Comparison of ENCODE assay signal across 28 cellular contexts in genomic region chr2:128389521-128389920, GRCh38.
DNase-seq lines count a peak whose midpoint lies in the region; ATAC-seq, FAIRE-seq and TF ChIP-seq lines count a peak whose summit lies in the region.
"Had no signal": no experiment of that assay in that cellular context is flagged by ENCODE, and none has a peak within 500 bp of the region (broad histone marks: within the 10 kb centered on the region; RNA-seq: fewer than 3 reads in every experiment).

No MANE protein-coding gene starts in this region.

- no peaks in the 10 kb centered on the region for H3K9me2 ChIP-seq in GM23338 (ENCODE audit: insufficient read depth)

- no peaks in the 10 kb centered on the region for H3K79me1 ChIP-seq in mesenchymal stem cell (replicated peaks; ENCODE audit: low read length, poor library complexity, severe bottlenecking)

- peak overlapping the region; percentile 88 for H4K91ac ChIP-seq in mesenchymal stem cell (ENCODE audit: low read length)

- peak overlapping the region in 1 of 2 experiments; percentile 48 for H2BK12ac ChIP-seq in mesenchymal stem cell (ENCODE audit: low read length in 2 of 2)

- no peak overlapping the region for H3K4me3 ChIP-seq in GM23338
- no peak overlapping the region for H3K4me3 ChIP-seq in astrocyte (ENCODE audit: insufficient read depth, low read depth, low read length)
- no peak overlapping the region for H3K4me3 ChIP-seq in mesenchymal stem cell (ENCODE audit: insufficient read depth in 1 of 2, low read depth in 1 of 2, low read length in 2 of 2)
- H3K4me3 ChIP-seq in sigmoid colon, result no peak overlapping the region
- H3K4me3 ChIP-seq: colonic mucosa, esophagus muscularis mucosa, K562, MG63 had no signal

- H3F3A ChIP-seq in GM23338 (replicated peaks; ENCODE audit: low read depth), result no peaks in the 10 kb centered on the region

- H3K4ac ChIP-seq in mesenchymal stem cell (ENCODE audit: low read depth in 1 of 2, low read length in 2 of 2), result no peak overlapping the region

- no peak overlapping the region for H3K9ac ChIP-seq in astrocyte (ENCODE audit: low read length)
- H3K9ac ChIP-seq in mesenchymal stem cell (ENCODE audit: low read length), result no peak overlapping the region

- no peak overlapping the region for H3K4me2 ChIP-seq in GM23338
- H3K4me2 ChIP-seq in astrocyte (ENCODE audit: low read length), result no peak overlapping the region
- H3K4me2 ChIP-seq in mesenchymal stem cell (ENCODE audit: low read length, poor library complexity, severe bottlenecking), result peak overlapping the region; percentile 10

- DNase-seq in GM23338 (ENCODE audit: low spot score) (no peak), astrocyte (ENCODE audit: low read depth) (no peak), mesenchymal stem cell (no peak), sigmoid colon (peak; percentile 46), SW480 (ENCODE audit: low spot score) (no peak), occipital lobe (lab: John Stamatoyannopoulos, UW) (no peak)
- DNase-seq: activated CD8-positive, alpha-beta memory T cell treated with anti-CD3 and anti-CD28 coated beads, Interleukin-2, amount 50 U/mL, for 48 hours; activated naive CD8-positive, alpha-beta T cell treated with anti-CD3 and anti-CD28 coated beads for 36 hours; brain microvascular endothelial cell; CD4-positive, alpha-beta memory T cell; colonic mucosa; DMS 273 treated with DMSO at 0.1 percent for 48 hours; effector memory CD8-positive, alpha-beta T cell; MG63; NCI-H1417; NCI-H2081; NCI-H446; NCI-H82; stimulated activated CD4-positive, alpha-beta T cell treated with anti-CD3 and anti-CD28 coated beads, Interleukin-2, amount 100 ng/mL, for 48 hours; substantia nigra; WERI-Rb-1 had no signal

- H3K27ac ChIP-seq in GM23338 (ENCODE audit: low read depth), result no peak overlapping the region
- no peak overlapping the region for H3K27ac ChIP-seq in astrocyte (ENCODE audit: low read depth, low read length)
- peak overlapping the region; percentile 68 for H3K27ac ChIP-seq in mesenchymal stem cell (ENCODE audit: low read length, poor library complexity, severe bottlenecking)
- no peak overlapping the region for H3K27ac ChIP-seq in sigmoid colon
- H3K27ac ChIP-seq: brain microvascular endothelial cell, colonic mucosa, esophagus muscularis mucosa, WERI-Rb-1 had no signal

- no peaks in the 10 kb centered on the region for H4K20me1 ChIP-seq in GM23338 (replicated peaks; ENCODE audit: insufficient read depth)
- no peaks in the 10 kb centered on the region for H4K20me1 ChIP-seq in astrocyte (ENCODE audit: insufficient read depth, low read length)

- H3K27me3 ChIP-seq in GM23338 (ENCODE audit: insufficient read depth) (no peaks in the 10 kb centered on the region), astrocyte (ENCODE audit: insufficient read depth, low read length) (no peaks in the 10 kb centered on the region), mesenchymal stem cell (ENCODE audit: control insufficient read depth in 1 of 2, insufficient read depth in 1 of 2, low read length in 2 of 2) (no peaks in the 10 kb centered on the region), sigmoid colon (no peaks in the 10 kb centered on the region)
- H3K27me3 ChIP-seq: brain microvascular endothelial cell, colonic mucosa, MG63 had no signal

- intact Hi-C loops in sigmoid colon (cut with DNase I), result no loop called here

- H3K4me1 ChIP-seq in GM23338 (ENCODE audit: insufficient read depth) (0 out of 2 replicates have a peak, but pooled peaks cover 5% of the 10 kb centered on the region), astrocyte (ENCODE audit: insufficient read depth, low read length) (no peaks in the 10 kb centered on the region), mesenchymal stem cell (ENCODE audit: control insufficient read depth, insufficient read depth, low read depth, low read length) (peaks cover 23% of the 10 kb centered on the region), sigmoid colon (no peaks in the 10 kb centered on the region)
- H3K4me1 ChIP-seq: colonic mucosa, esophagus muscularis mucosa had no signal

- H3K79me2 ChIP-seq in GM23338 (replicated peaks; ENCODE audit: insufficient read depth) (no peaks in the 10 kb centered on the region), astrocyte (ENCODE audit: insufficient read depth, low read length) (no peaks in the 10 kb centered on the region)

- H3K36me3 Mint-ChIP-seq in GM23338 (ENCODE audit: low read depth) (no peaks in the 10 kb centered on the region; the same call in 2 of the 3 replicates), astrocyte (ENCODE audit: low read depth, unreplicated experiment) (no peaks in the 10 kb centered on the region)
- H3K36me3 Mint-ChIP-seq: activated naive CD8-positive, alpha-beta T cell treated with anti-CD3 and anti-CD28 coated beads for 36 hours; CD4-positive, alpha-beta memory T cell; stimulated activated effector memory CD8-positive, alpha-beta T cell treated with anti-CD3 and anti-CD28 coated beads, Interleukin-12 subunit alpha, Interleukin-12 subunit beta, amount 100 ng/mL, for 72 hours had no signal

- H3K23ac ChIP-seq in mesenchymal stem cell (ENCODE audit: low read length in 2 of 2), result peak overlapping the region in 1 of 2 experiments; percentile 68

- 0 out of 2 replicates have a peak overlapping the region, but pooled peaks have one; percentile 15 for H3K27ac Mint-ChIP-seq in GM23338
- peak overlapping the region; percentile 70 for H3K27ac Mint-ChIP-seq in astrocyte (ENCODE audit: unreplicated experiment)
- H3K27ac Mint-ChIP-seq: activated naive CD8-positive, alpha-beta T cell treated with anti-CD3 and anti-CD28 coated beads for 36 hours; activated T-helper 17 cell treated with anti-CD3 and anti-CD28 coated beads, Interleukin-2, amount 50 U/mL, for 72 hours; CD4-positive, alpha-beta memory T cell; effector memory CD8-positive, alpha-beta T cell; stimulated activated effector memory CD8-positive, alpha-beta T cell treated with anti-CD3 and anti-CD28 coated beads, Interleukin-12 subunit alpha, Interleukin-12 subunit beta, amount 100 ng/mL, for 72 hours had no signal

- TF ChIP-seq EP300 in sigmoid colon (IDR thresholded peaks at IDR 0.05), result no peak

- 89% methylated on average over 11 of the region's 11 CpGs for WGBS in mesenchymal stem cell
- WGBS in sigmoid colon, 2 donors, result 92 to 97% methylated on average over 11 of the region's 11 CpGs

- no peaks in the 10 kb centered on the region for H3K36me3 ChIP-seq in GM23338 (ENCODE audit: insufficient read depth)
- H3K36me3 ChIP-seq in astrocyte (ENCODE audit: insufficient read depth, low read length), result no peaks in the 10 kb centered on the region
- no peaks in the 10 kb centered on the region for H3K36me3 ChIP-seq in mesenchymal stem cell (ENCODE audit: control insufficient read depth in 1 of 2, insufficient read depth in 2 of 2, low read depth in 1 of 2, low read length in 2 of 2)
- no peaks in the 10 kb centered on the region for H3K36me3 ChIP-seq in sigmoid colon
- H3K36me3 ChIP-seq: brain microvascular endothelial cell, colonic mucosa, esophagus muscularis mucosa, MG63, WERI-Rb-1 had no signal

- H2BK5ac ChIP-seq in mesenchymal stem cell (ENCODE audit: low read depth, low read length, poor library complexity, severe bottlenecking), result peak overlapping the region; percentile 35

- H3K4me3 Mint-ChIP-seq in GM23338 (no peak overlapping the region), astrocyte (ENCODE audit: unreplicated experiment) (no peak overlapping the region)
- H3K4me3 Mint-ChIP-seq: activated naive CD8-positive, alpha-beta T cell treated with anti-CD3 and anti-CD28 coated beads for 36 hours; activated T-helper 17 cell treated with anti-CD3 and anti-CD28 coated beads, Interleukin-2, amount 50 U/mL, for 72 hours; CD4-positive, alpha-beta memory T cell; effector memory CD8-positive, alpha-beta T cell; stimulated activated effector memory CD8-positive, alpha-beta T cell treated with anti-CD3 and anti-CD28 coated beads, Interleukin-12 subunit alpha, Interleukin-12 subunit beta, amount 100 ng/mL, for 72 hours had no signal

- H2BK15ac ChIP-seq in mesenchymal stem cell (ENCODE audit: low read depth, poor library complexity, severe bottlenecking), result no peak overlapping the region

- no peak for TF ChIP-seq POLR2A in sigmoid colon (IDR thresholded peaks at IDR 0.05)

- H3K14ac ChIP-seq in mesenchymal stem cell (ENCODE audit: low read length in 2 of 2), result peak overlapping the region in 1 of 2 experiments; percentile 41

- peaks cover 17% of the 10 kb centered on the region for H3K4me1 Mint-ChIP-seq in GM23338
- peaks cover 8% of the 10 kb centered on the region for H3K4me1 Mint-ChIP-seq in astrocyte (ENCODE audit: low read depth, unreplicated experiment)
- H3K4me1 Mint-ChIP-seq: activated naive CD8-positive, alpha-beta T cell treated with anti-CD3 and anti-CD28 coated beads for 36 hours; activated T-helper 17 cell treated with anti-CD3 and anti-CD28 coated beads, Interleukin-2, amount 50 U/mL, for 72 hours; CD4-positive, alpha-beta memory T cell; stimulated activated effector memory CD8-positive, alpha-beta T cell treated with anti-CD3 and anti-CD28 coated beads, Interleukin-12 subunit alpha, Interleukin-12 subunit beta, amount 100 ng/mL, for 72 hours had no signal

- no peak for FAIRE-seq in astrocyte (lab: Jason Lieb, UNC)
- FAIRE-seq: GM19239, K562 had no signal

- H3K9me3 Mint-ChIP-seq in GM23338 (no peaks in the 10 kb centered on the region; the same call in 2 of the 3 replicates), astrocyte (ENCODE audit: unreplicated experiment) (peaks cover 4% of the 10 kb centered on the region)
- H3K9me3 Mint-ChIP-seq: activated naive CD8-positive, alpha-beta T cell treated with anti-CD3 and anti-CD28 coated beads for 36 hours; activated T-helper 17 cell treated with anti-CD3 and anti-CD28 coated beads, Interleukin-2, amount 50 U/mL, for 72 hours; CD4-positive, alpha-beta memory T cell; effector memory CD8-positive, alpha-beta T cell; stimulated activated effector memory CD8-positive, alpha-beta T cell treated with anti-CD3 and anti-CD28 coated beads, Interleukin-12 subunit alpha, Interleukin-12 subunit beta, amount 100 ng/mL, for 72 hours had no signal

- H2AK5ac ChIP-seq in mesenchymal stem cell (ENCODE audit: low read length, severe bottlenecking), result peak overlapping the region; percentile 93

- 0 out of 2 replicates have a peak overlapping the region, but pooled peaks have one; percentile 28 for H2AFZ ChIP-seq in GM23338
- H2AFZ ChIP-seq in astrocyte (ENCODE audit: low read depth, low read length), result no peak overlapping the region
- no peak overlapping the region for H2AFZ ChIP-seq in mesenchymal stem cell (ENCODE audit: low read depth, low read length)

- TF ChIP-seq CTCF in GM23338 (conservative IDR thresholded peaks at IDR 0.05; ENCODE audit: low read depth in 2 of 2) (no peak), astrocyte (IDR thresholded peaks at IDR 0.05; ENCODE audit: insufficient read depth, low read depth, low read length) (no peak), sigmoid colon (IDR thresholded peaks at IDR 0.05) (no peak)

- peaks cover 10% of the 10 kb centered on the region for H3K27me3 Mint-ChIP-seq in GM23338 (ENCODE audit: insufficient read depth, low read depth, poor library complexity)
- peaks cover 10% of the 10 kb centered on the region for H3K27me3 Mint-ChIP-seq in astrocyte (ENCODE audit: low read depth, unreplicated experiment)
- H3K27me3 Mint-ChIP-seq: activated naive CD8-positive, alpha-beta T cell treated with anti-CD3 and anti-CD28 coated beads for 36 hours; activated T-helper 17 cell treated with anti-CD3 and anti-CD28 coated beads, Interleukin-2, amount 50 U/mL, for 72 hours had no signal

- no peak overlapping the region for H3K18ac ChIP-seq in mesenchymal stem cell (ENCODE audit: low read depth in 1 of 2, low read length in 2 of 2)

- ATAC-seq in GM23338 (peak; percentile 52), GM21825 (IDR thresholded peaks at IDR 0.05; ENCODE audit: unreplicated experiment) (no peak)
- ATAC-seq: activated T-helper 17 cell treated with anti-CD3 and anti-CD28 coated beads, Interleukin-2, amount 50 U/mL, for 72 hours; effector memory CD8-positive, alpha-beta T cell; K562; SK-N-SH treated with all-trans-retinoic acid at 6 μM for 48 hours; stimulated activated effector memory CD8-positive, alpha-beta T cell treated with anti-CD3 and anti-CD28 coated beads, Interleukin-12 subunit alpha, Interleukin-12 subunit beta, amount 100 ng/mL, for 72 hours had no signal

- H3K9me3 ChIP-seq in astrocyte (ENCODE audit: insufficient read depth, low read depth, low read length), result no peaks in the 10 kb centered on the region
- no peaks in the 10 kb centered on the region for H3K9me3 ChIP-seq in mesenchymal stem cell (ENCODE audit: control insufficient read depth, low read length)
- H3K9me3 ChIP-seq in sigmoid colon, result no peaks in the 10 kb centered on the region
- H3K9me3 ChIP-seq: colonic mucosa, esophagus muscularis mucosa, MG63 had no signal

- peak overlapping the region; percentile 62 for H4K8ac ChIP-seq in mesenchymal stem cell (ENCODE audit: low read length)

- no peak overlapping the region for H2BK120ac ChIP-seq in mesenchymal stem cell (ENCODE audit: low read depth, low read length)
